In genomic region chr6:159174263-159174974, GRCh38 we compare ENCODE assay signal across 8 cellular contexts. TPM values are rescaled to one million over a fixed set of nuclear protein-coding genes. Genes with fewer than 3 reads are reported as not detected.
DNase-seq lines count a peak whose midpoint lies in the region; ATAC-seq and TF ChIP-seq lines count a peak whose summit lies in the region.

No MANE protein-coding gene starts in this region.

- H3K9me3 ChIP-seq in endodermal cell (ENCODE audit: control insufficient read depth, low read length) (no peaks in the 10 kb centered on the region), mucosa of descending colon (no peaks in the 10 kb centered on the region)

- no peaks in the 10 kb centered on the region for H3K36me3 Mint-ChIP-seq in endodermal cell (ENCODE audit: low read depth)
- no peaks in the 10 kb centered on the region for H3K36me3 Mint-ChIP-seq in stimulated activated effector memory CD8-positive, alpha-beta T cell treated with anti-CD3 and anti-CD28 coated beads, Interleukin-12 subunit alpha, Interleukin-12 subunit beta, amount 100 ng/mL, for 72 hours

- H3K9ac ChIP-seq in endodermal cell (ENCODE audit: extremely low read depth, low read length, poor library complexity, severe bottlenecking), result no peak overlapping the region

- DNase-seq in Ammon's horn (ENCODE audit: low spot score) (peak; percentile 83), NOMO-1 treated with dmso at 0.1 percent for 144 hours (lab: John Stamatoyannopoulos, UW; ENCODE audit: unreplicated experiment) (peak; percentile 48), endodermal cell (peak; percentile 93), mucosa of descending colon (peak; percentile 63 to 73 (median 73))
- DNase-seq in activated CD8-positive, alpha-beta memory T cell treated with anti-CD3 and anti-CD28 coated beads, Interleukin-2, amount 50 U/mL, for 24 hours (ENCODE audit: extremely low read depth), result peak; percentile 14
- peak; percentile 69 to 86 for DNase-seq in stimulated activated effector memory CD8-positive, alpha-beta T cell treated with anti-CD3 and anti-CD28 coated beads, Interleukin-12 subunit alpha, Interleukin-12 subunit beta, amount 100 ng/mL, for 72 hours (ENCODE audit: low spot score in 2 of 2)

- H3K27me3 Mint-ChIP-seq in endodermal cell (ENCODE audit: insufficient read depth), result peaks cover 61% of the 10 kb centered on the region

- H3K4me1 Mint-ChIP-seq in endodermal cell, result peaks cover 3% of the 10 kb centered on the region
- peaks cover 14% of the 10 kb centered on the region for H3K4me1 Mint-ChIP-seq in stimulated activated effector memory CD8-positive, alpha-beta T cell treated with anti-CD3 and anti-CD28 coated beads, Interleukin-12 subunit alpha, Interleukin-12 subunit beta, amount 100 ng/mL, for 72 hours

- intact Hi-C loops in mucosa of descending colon (cut with DNase I, micrococcal nuclease), result loop anchor here (5.0 to 10.0 kb wide), 2 partner anchors 478 to 480 kb away; no protein-coding TSS in a partner anchor

- H3K9me3 Mint-ChIP-seq in endodermal cell, result no peaks in the 10 kb centered on the region
- no peaks in the 10 kb centered on the region for H3K9me3 Mint-ChIP-seq in stimulated activated effector memory CD8-positive, alpha-beta T cell treated with anti-CD3 and anti-CD28 coated beads, Interleukin-12 subunit alpha, Interleukin-12 subunit beta, amount 100 ng/mL, for 72 hours

- H3K4me1 ChIP-seq in endodermal cell (ENCODE audit: control insufficient read depth, insufficient read depth, low read length) (no peaks in the 10 kb centered on the region), mucosa of descending colon (ENCODE audit: low read depth) (peaks cover 7% of the 10 kb centered on the region)

- no peak overlapping the region for H3K27ac ChIP-seq in endodermal cell (ENCODE audit: low read depth, low read length)

- H3K27ac Mint-ChIP-seq in endodermal cell, result no peak overlapping the region
- H3K27ac Mint-ChIP-seq in stimulated activated effector memory CD8-positive, alpha-beta T cell treated with anti-CD3 and anti-CD28 coated beads, Interleukin-12 subunit alpha, Interleukin-12 subunit beta, amount 100 ng/mL, for 72 hours, result no peak overlapping the region

- 2 to 10% methylated on average over 8 to 18 of the region's 19 CpGs for WGBS in endodermal cell (ENCODE audit: insufficient coverage in 1 of 2, insufficient read length in 1 of 2), 2 experiments

- peak; percentile 98 for TF ChIP-seq CTCF in endodermal cell (conservative IDR thresholded peaks at IDR 0.05)
- peak; percentile 84 for TF ChIP-seq CTCF in mucosa of descending colon (IDR thresholded peaks at IDR 0.05)

- no peak overlapping the region for H3K4me3 ChIP-seq in endodermal cell (ENCODE audit: low read length)
- H3K4me3 ChIP-seq in mucosa of descending colon, result no peak overlapping the region

- H3K27me3 ChIP-seq in endodermal cell (ENCODE audit: control insufficient read depth, insufficient read depth, low read length, poor library complexity, severe bottlenecking), result peaks cover 72% of the 10 kb centered on the region

- H3K4me3 Mint-ChIP-seq in endodermal cell, result no peak overlapping the region
- H3K4me3 Mint-ChIP-seq in stimulated activated effector memory CD8-positive, alpha-beta T cell treated with anti-CD3 and anti-CD28 coated beads, Interleukin-12 subunit alpha, Interleukin-12 subunit beta, amount 100 ng/mL, for 72 hours, result no peak overlapping the region

- peak; percentile 76 for ATAC-seq in GM19035 (IDR thresholded peaks at IDR 0.05; ENCODE audit: unreplicated experiment)
- peak; percentile 92 for ATAC-seq in HG03520 (IDR thresholded peaks at IDR 0.05; ENCODE audit: unreplicated experiment)
- peak; percentile 85 for ATAC-seq in mucosa of descending colon
- ATAC-seq in stimulated activated effector memory CD8-positive, alpha-beta T cell treated with anti-CD3 and anti-CD28 coated beads, Interleukin-12 subunit alpha, Interleukin-12 subunit beta, amount 100 ng/mL, for 72 hours, result peak; percentile 79

- no peaks in the 10 kb centered on the region for H3K36me3 ChIP-seq in endodermal cell (ENCODE audit: control insufficient read depth, insufficient read depth, low read length)
- no peaks in the 10 kb centered on the region for H3K36me3 ChIP-seq in mucosa of descending colon (ENCODE audit: low read depth)

RNA-seq across cellular contexts. Expression of gene FNDC1, which starts 5.2 kb away (rescaled TPM):
- total RNA-seq in endodermal cell (under 1 TPM; 0.55 to 0.62 TPM), mucosa of descending colon (1 to 10 TPM in 1 of 3 donors, under 1 TPM in 2; 0.64 to 6.6 (median 0.89) TPM)
- 0.14 TPM for polyA plus RNA-seq in endodermal cell (2013, experiment 1 of 2)
- 0.17 TPM for polyA plus RNA-seq in endodermal cell (2013, experiment 2 of 2)

Comparison
In these comparisons a context has a peak if more than half of its experiments do, and no peak if none do; other contexts are left out.
1. DNase-seq: peak in every context shown above with its lines; median percentile 93 in endodermal cell; 83 in Ammon's horn; 78 in stimulated activated effector memory CD8-positive, alpha-beta T cell treated with anti-CD3 and anti-CD28 coated beads, Interleukin-12 subunit alpha, Interleukin-12 subunit beta, amount 100 ng/mL, for 72 hours; 73 in mucosa of descending colon; 48 in NOMO-1 treated with dmso at 0.1 percent for 144 hours; 14 in activated CD8-positive, alpha-beta memory T cell treated with anti-CD3 and anti-CD28 coated beads, Interleukin-2, amount 50 U/mL, for 24 hours.